Comparison of ENCODE assay signal across 8 cellular contexts in genomic region chr20:49915380-49916145, GRCh38. TPM values are rescaled to one million over a fixed set of nuclear protein-coding genes. Genes with fewer than 3 reads are reported as not detected.
DNase-seq lines count a peak whose midpoint lies in the region; ATAC-seq and TF ChIP-seq lines count a peak whose summit lies in the region.

TSS of gene SPATA2 (minus strand) at chr20:49915529. CDS start at chr20:49908490, 7,039 bp downstream.

- peaks cover 48% of the 10 kb centered on the region for H3K79me2 ChIP-seq in SK-N-SH (ENCODE audit: insufficient read depth)
- H3K79me2 ChIP-seq in osteoblast (ENCODE audit: insufficient read depth, low read length), result peaks cover 44% of the 10 kb centered on the region

- 0% methylated on average over 22 of the region's 69 CpGs for WGBS in SK-N-SH (ENCODE audit: low lambda C conversion rate)

- TF ChIP-seq CTCF in GM06990 (IDR thresholded peaks at IDR 0.05; ENCODE audit: insufficient read depth, low read length, poor library complexity, severe bottlenecking) (no peak), HFFc6 (IDR thresholded peaks at IDR 0.05) (no peak), NB4 (IDR thresholded peaks at IDR 0.05; ENCODE audit: low read depth, low read length) (no peak), SK-N-SH (IDR thresholded peaks at IDR 0.05) (no peak), glutamatergic neuron (IDR thresholded peaks at IDR 0.05; ENCODE audit: partially characterized antibody, unreplicated experiment) (no peak), osteoblast (IDR thresholded peaks at IDR 0.05; ENCODE audit: extremely low read depth, low read depth, low read length) (no peak), thoracic aorta (IDR thresholded peaks at IDR 0.05) (no peak)

- peak; percentile 71 for TF ChIP-seq POLR2A in NB4 (IDR thresholded peaks at IDR 0.05; ENCODE audit: extremely low read depth, insufficient read length)

- H3K9me3 ChIP-seq in SK-N-SH (no peaks in the 10 kb centered on the region), osteoblast (ENCODE audit: low read depth, low read length) (no peaks in the 10 kb centered on the region), thoracic aorta (no peaks in the 10 kb centered on the region)

- H3K4me1 ChIP-seq in SK-N-SH (ENCODE audit: control insufficient read depth in 1 of 2, insufficient read depth in 2 of 2, low read depth in 1 of 2, low read length in 1 of 2) (peaks cover 0 to 19% of the 10 kb centered on the region in 2 experiments; a peak in 1 of 4 replicates), osteoblast (ENCODE audit: insufficient read depth, low read length) (peaks cover 28% of the 10 kb centered on the region), thoracic aorta (ENCODE audit: control insufficient read depth in 1 of 2, low read depth in 2 of 2) (peaks cover 17 to 38% of the 10 kb centered on the region in 2 donors)

- peaks cover 9% of the 10 kb centered on the region for H3F3A ChIP-seq in SK-N-SH (replicated peaks; ENCODE audit: insufficient read depth)

- H3K27ac Mint-ChIP-seq in HFFc6 (peak within 1 kb of the TSS; percentile 100), glutamatergic neuron (ENCODE audit: unreplicated experiment) (peak within 1 kb of the TSS; percentile 99)
- H3K27ac Mint-ChIP-seq in activated naive CD4-positive, alpha-beta T cell treated with anti-CD3 and anti-CD28 coated beads, Interleukin-2, amount 50 U/mL, for 24 hours, result peak within 1 kb of the TSS; percentile 100

- H3K27me3 ChIP-seq in GM06990 (replicated peaks; ENCODE audit: control insufficient read depth, insufficient read depth, low read length) (no peaks in the 10 kb centered on the region), SK-N-SH (ENCODE audit: insufficient read depth) (no peaks in the 10 kb centered on the region), osteoblast (ENCODE audit: insufficient read depth, low read length) (no peaks in the 10 kb centered on the region), thoracic aorta (replicated peaks; ENCODE audit: insufficient read depth) (no peaks in the 10 kb centered on the region)

- TF ChIP-seq RAD21 in SK-N-SH (IDR thresholded peaks at IDR 0.05; ENCODE audit: low read length), result no peak

- peak within 1 kb of the TSS; percentile 97 for H3K4me3 Mint-ChIP-seq in HFFc6
- H3K4me3 Mint-ChIP-seq in activated naive CD4-positive, alpha-beta T cell treated with anti-CD3 and anti-CD28 coated beads, Interleukin-2, amount 50 U/mL, for 24 hours, result peak within 1 kb of the TSS; percentile 99
- H3K4me3 Mint-ChIP-seq in glutamatergic neuron (ENCODE audit: unreplicated experiment), result peak within 1 kb of the TSS; percentile 98

- H3K36me3 ChIP-seq in GM06990 (ENCODE audit: control insufficient read depth, insufficient read depth, low read length), result peaks cover 2% of the 10 kb centered on the region
- H3K36me3 ChIP-seq in SK-N-SH (replicated peaks in 1 of 2; ENCODE audit: control insufficient read depth in 1 of 2, insufficient read depth in 2 of 2, low read length in 1 of 2), result no peaks in the 10 kb centered on the region
- H3K36me3 ChIP-seq in osteoblast (ENCODE audit: insufficient read depth, low read length), result no peaks in the 10 kb centered on the region
- no peaks in the 10 kb centered on the region for H3K36me3 ChIP-seq in thoracic aorta

- TF ChIP-seq EP300 in SK-N-SH (IDR thresholded peaks at IDR 0.05; ENCODE audit: borderline replicate concordance in 1 of 2, low read depth in 1 of 2, low read length in 1 of 2), result no peak

- H3K4me1 Mint-ChIP-seq in HFFc6 (ENCODE audit: low read depth) (peaks cover 35% of the 10 kb centered on the region), glutamatergic neuron (ENCODE audit: low read depth, unreplicated experiment) (peaks cover 12% of the 10 kb centered on the region)
- peaks cover 39% of the 10 kb centered on the region for H3K4me1 Mint-ChIP-seq in activated naive CD4-positive, alpha-beta T cell treated with anti-CD3 and anti-CD28 coated beads, Interleukin-2, amount 50 U/mL, for 24 hours

- no peaks in the 10 kb centered on the region for H3K9me2 ChIP-seq in SK-N-SH

- DNase-seq in GM06990 (ENCODE audit: extremely low read depth, insufficient read length), result peak; percentile 94
- DNase-seq in HFFc6, result peak; percentile 92
- DNase-seq in NB4 (ENCODE audit: low read depth), result peak; percentile 97
- DNase-seq in SK-N-SH, result peak; percentile 98
- DNase-seq in glutamatergic neuron, result peak; percentile 94
- DNase-seq in osteoblast (ENCODE audit: insufficient read length, low spot score, missing footprints), result peak; percentile 99
- DNase-seq in thoracic aorta (ENCODE audit: low spot score), result peak; percentile 99

- POLR2A ChIA-PET in SK-N-SH (lab: Yijun Ruan, JAX), result interaction anchor here (0.9 to 1.0 kb wide), 2 partner anchors 9 to 200 kb away, joined by 3 to 4 read pairs; no protein-coding TSS in a partner anchor

- H3K36me3 Mint-ChIP-seq in HFFc6 (ENCODE audit: low read depth), result no peaks in the 10 kb centered on the region
- no peaks in the 10 kb centered on the region for H3K36me3 Mint-ChIP-seq in activated naive CD4-positive, alpha-beta T cell treated with anti-CD3 and anti-CD28 coated beads, Interleukin-2, amount 50 U/mL, for 24 hours
- H3K36me3 Mint-ChIP-seq in glutamatergic neuron (ENCODE audit: unreplicated experiment), result no peaks in the 10 kb centered on the region

- H2AFZ ChIP-seq in SK-N-SH (ENCODE audit: low read depth), result peak within 1 kb of the TSS; percentile 97
- peak within 1 kb of the TSS; percentile 97 for H2AFZ ChIP-seq in osteoblast (ENCODE audit: low read length)

- peak within 1 kb of the TSS; percentile 98 for H3K9ac ChIP-seq in SK-N-SH

- H3K9me3 Mint-ChIP-seq in HFFc6 (no peaks in the 10 kb centered on the region), glutamatergic neuron (ENCODE audit: unreplicated experiment) (peaks cover 2% of the 10 kb centered on the region)
- no peaks in the 10 kb centered on the region for H3K9me3 Mint-ChIP-seq in activated naive CD4-positive, alpha-beta T cell treated with anti-CD3 and anti-CD28 coated beads, Interleukin-2, amount 50 U/mL, for 24 hours

- peak within 1 kb of the TSS; percentile 98 to 100 for H3K27ac ChIP-seq in SK-N-SH (ENCODE audit: low read depth in 2 of 2, low read length in 1 of 2)
- H3K27ac ChIP-seq in osteoblast (ENCODE audit: low read depth, low read length), result peak within 1 kb of the TSS; percentile 100
- H3K27ac ChIP-seq in thoracic aorta, result peak within 1 kb of the TSS; percentile 99

- CTCF ChIA-PET in SK-N-SH (lab: Yijun Ruan, JAX), result interaction anchor here (0.7 to 2.1 kb wide), 6 partner anchors 10 to 374 kb away, joined by 3 to 6 read pairs (median 4); no protein-coding TSS in a partner anchor

- H3K4me3 ChIP-seq in GM06990 (replicated peaks; ENCODE audit: low read depth, low read length), result peak within 1 kb of the TSS; percentile 71
- peak within 1 kb of the TSS; percentile 96 for H3K4me3 ChIP-seq in NB4 (ENCODE audit: low read depth, low read length)
- peak within 1 kb of the TSS; percentile 89 to 97 for H3K4me3 ChIP-seq in SK-N-SH (ENCODE audit: low read depth in 2 of 2, low read length in 1 of 2)
- H3K4me3 ChIP-seq in osteoblast (ENCODE audit: insufficient read depth, low read length), result peak within 1 kb of the TSS; percentile 95
- peak within 1 kb of the TSS; percentile 95 for H3K4me3 ChIP-seq in thoracic aorta

- peaks cover 39% of the 10 kb centered on the region for H4K20me1 ChIP-seq in SK-N-SH (ENCODE audit: insufficient read depth)
- H4K20me1 ChIP-seq in osteoblast (ENCODE audit: insufficient read depth, low read length), result peaks cover 39% of the 10 kb centered on the region

- H3K27me3 Mint-ChIP-seq in HFFc6 (ENCODE audit: insufficient read depth) (peaks cover 2% of the 10 kb centered on the region; the same call in 1 of the 2 replicates), glutamatergic neuron (ENCODE audit: unreplicated experiment) (peaks cover 2% of the 10 kb centered on the region)
- no peaks in the 10 kb centered on the region for H3K27me3 Mint-ChIP-seq in activated naive CD4-positive, alpha-beta T cell treated with anti-CD3 and anti-CD28 coated beads, Interleukin-2, amount 50 U/mL, for 24 hours

- H3K4me2 ChIP-seq in SK-N-SH (peak within 1 kb of the TSS; percentile 98), osteoblast (ENCODE audit: insufficient read depth, low read length) (peak within 1 kb of the TSS; percentile 100)

- peak; percentile 90 for ATAC-seq in thoracic aorta (ENCODE audit: insufficient number of reproducible peaks, low FRiP score, low read depth)

TF ChIP-seq in SK-N-SH, 30 proteins besides CTCF, POLR2A, EP300 and RAD21:
- peak; percentile 27; the same call in 1 of the 2 replicates for TF ChIP-seq SIN3A (IDR thresholded peaks at IDR 0.05; ENCODE audit: borderline replicate concordance, low read depth, low read length)
- TF ChIP-seq RXRA (IDR thresholded peaks at IDR 0.05; ENCODE audit: borderline replicate concordance, low read depth), result no peak
- no peak; the same call in none of the 2 replicates for TF ChIP-seq MAX (IDR thresholded peaks at IDR 0.05; ENCODE audit: low read depth)
- peak; percentile 18; the same call in 1 of the 2 replicates for TF ChIP-seq YY1 (IDR thresholded peaks at IDR 0.05; ENCODE audit: low read depth)
- peak; percentile 56 for TF ChIP-seq RCOR1 (IDR thresholded peaks at IDR 0.05; ENCODE audit: low read length)
- no peak for TF ChIP-seq NRF1 (IDR thresholded peaks at IDR 0.05; ENCODE audit: low read depth, low read length)
- TF ChIP-seq ELF1 (IDR thresholded peaks at IDR 0.05), result peak; percentile 56
- TF ChIP-seq GABPA (IDR thresholded peaks at IDR 0.05; ENCODE audit: low read depth), result peak; percentile 99
- peak; percentile 75 for TF ChIP-seq CHD2 (IDR thresholded peaks at IDR 0.05; ENCODE audit: low read length, partially characterized antibody)
- peak; percentile 79 for TF ChIP-seq MXI1 (IDR thresholded peaks at IDR 0.05; ENCODE audit: low read depth, low read length)
- peak; percentile 70; the same call in 1 of the 2 replicates for TF ChIP-seq TAF1 (IDR thresholded peaks at IDR 0.05; ENCODE audit: borderline replicate concordance, low read depth, low read length)
- TF ChIP-seq POLR2AphosphoS5 (IDR thresholded peaks at IDR 0.05; ENCODE audit: low read depth, low read length), result peak; percentile 68; the same call in 1 of the 2 replicates

RNA-seq across cellular contexts. Expression of gene SPATA2, which starts in this region (rescaled TPM):
- total RNA-seq in HFFc6 (2021; fragmentation: NEBNext Ultra II Directional; extraction: Animal tissue kit (Norgen Biotek cat#: 25700)), result 1 to 10 TPM; 6.9 to 8.0 (median 7.2) TPM
- polyA plus RNA-seq in SK-N-SH (2012; rRNA removed), result 5.8 and 7.2 TPM in 2 replicates
- polyA plus RNA-seq in SK-N-SH (2012; cell fraction: cytosol; rRNA removed), result 4.6 and 5.7 TPM in 2 replicates
- polyA plus RNA-seq in SK-N-SH (2012; cell fraction: nucleus; rRNA removed), result 7.8 and 8.4 TPM in 2 replicates
- 9.7 TPM for total RNA-seq in glutamatergic neuron (ENCODE audit: unreplicated experiment)
- total RNA-seq in osteoblast, result 3.2 and 3.3 TPM in 2 replicates
- total RNA-seq in thoracic aorta, result 1 to 10 TPM; 3.9 to 7.3 TPM

Comparison
In these comparisons a context has a peak if more than half of its experiments do, and no peak if none do; other contexts are left out.
1. Peak in every context shown above with its lines: DNase-seq, ATAC-seq, H3K4me3 ChIP-seq and H3K27ac ChIP-seq.